In the genomic region with DNA sequence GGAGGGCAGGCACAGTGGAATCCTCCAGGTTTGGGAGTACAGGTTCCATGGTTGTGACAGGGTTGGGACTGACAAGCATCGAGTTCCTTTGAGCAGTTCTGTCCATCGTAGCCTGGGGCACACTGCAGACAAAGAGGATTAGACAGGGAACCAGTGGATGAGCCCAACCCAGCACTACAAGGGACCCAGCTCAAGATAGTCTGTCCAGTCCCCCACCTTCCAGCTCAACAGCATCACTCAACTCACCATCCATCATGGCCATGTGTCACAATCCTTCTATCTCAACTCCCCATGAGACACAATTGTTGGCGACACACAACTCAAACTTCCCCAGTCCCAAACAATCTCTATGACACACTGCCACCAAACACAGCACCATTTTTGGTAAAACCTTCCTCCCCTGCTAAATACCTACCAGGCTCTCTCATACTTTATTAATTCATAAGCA, we compare ENCODE assay signal across 1 cellular context.
TF ChIP-seq lines count a peak whose summit lies in the region.

No MANE protein-coding gene starts in this region.

TF ChIP-seq in H1, 55 proteins besides CTCF, POLR2A, EP300 and RAD21:
- no peak for TF ChIP-seq GTF2F1 (IDR thresholded peaks at IDR 0.05; ENCODE audit: borderline replicate concordance, low read depth, low read length)
- no peak for TF ChIP-seq TEAD4 (IDR thresholded peaks at IDR 0.05; ENCODE audit: low read depth, low read length)
- TF ChIP-seq, protein P1, sequence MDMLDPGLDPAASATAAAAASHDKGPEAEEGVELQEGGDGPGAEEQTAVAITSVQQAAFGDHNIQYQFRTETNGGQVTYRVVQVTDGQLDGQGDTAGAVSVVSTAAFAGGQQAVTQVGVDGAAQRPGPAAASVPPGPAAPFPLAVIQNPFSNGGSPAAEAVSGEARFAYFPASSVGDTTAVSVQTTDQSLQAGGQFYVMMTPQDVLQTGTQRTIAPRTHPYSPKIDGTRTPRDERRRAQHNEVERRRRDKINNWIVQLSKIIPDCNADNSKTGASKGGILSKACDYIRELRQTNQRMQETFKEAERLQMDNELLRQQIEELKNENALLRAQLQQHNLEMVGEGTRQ (IDR thresholded peaks at IDR 0.05; ENCODE audit: low read length): no peak
- no peak for TF ChIP-seq SP4 (IDR thresholded peaks at IDR 0.05; ENCODE audit: low read length)
- no peak for TF ChIP-seq TCF12 (IDR thresholded peaks at IDR 0.05; ENCODE audit: low read depth, low read length)
- TF ChIP-seq POLR2AphosphoS5 (IDR thresholded peaks at IDR 0.05; ENCODE audit: low read depth, low read length): no peak
- no peak for TF ChIP-seq ATF3 (IDR thresholded peaks at IDR 0.05; ENCODE audit: insufficient read depth, low read depth, low read length)
- TF ChIP-seq SAP30 (IDR thresholded peaks at IDR 0.05; ENCODE audit: insufficient read depth, insufficient replicate concordance, low read length): no peak
- no peak for TF ChIP-seq ZNF274 (IDR thresholded peaks at IDR 0.05; ENCODE audit: borderline replicate concordance, extremely low read depth, low read length)
- TF ChIP-seq RBBP5 (IDR thresholded peaks at IDR 0.05; ENCODE audit: borderline replicate concordance, low read depth, low read length): no peak
- no peak for TF ChIP-seq SP2 (IDR thresholded peaks at IDR 0.05; ENCODE audit: low read length)
- TF ChIP-seq JUND (IDR thresholded peaks at IDR 0.05; ENCODE audit: low read length): no peak
- no peak for TF ChIP-seq SIRT6 (IDR thresholded peaks at IDR 0.05; ENCODE audit: low read length)
- no peak for TF ChIP-seq NANOG (IDR thresholded peaks at IDR 0.05; ENCODE audit: insufficient read depth, low read depth, low read length, poor library complexity, severe bottlenecking)
- no peak for TF ChIP-seq KDM4A (IDR thresholded peaks at IDR 0.05; ENCODE audit: low read depth, low read length, severe bottlenecking)
- TF ChIP-seq CBX8 (IDR thresholded peaks at IDR 0.05; ENCODE audit: borderline replicate concordance, low read depth, low read length): no peak
- TF ChIP-seq SRF (IDR thresholded peaks at IDR 0.05; ENCODE audit: low read depth, low read length): no peak
- TF ChIP-seq FOSL1 (IDR thresholded peaks at IDR 0.05; ENCODE audit: insufficient read depth, low read depth, low read length): no peak
- TF ChIP-seq PHF8 (conservative IDR thresholded peaks at IDR 0.05; ENCODE audit: low read depth, low read length): no peak
